In the genomic region with DNA sequence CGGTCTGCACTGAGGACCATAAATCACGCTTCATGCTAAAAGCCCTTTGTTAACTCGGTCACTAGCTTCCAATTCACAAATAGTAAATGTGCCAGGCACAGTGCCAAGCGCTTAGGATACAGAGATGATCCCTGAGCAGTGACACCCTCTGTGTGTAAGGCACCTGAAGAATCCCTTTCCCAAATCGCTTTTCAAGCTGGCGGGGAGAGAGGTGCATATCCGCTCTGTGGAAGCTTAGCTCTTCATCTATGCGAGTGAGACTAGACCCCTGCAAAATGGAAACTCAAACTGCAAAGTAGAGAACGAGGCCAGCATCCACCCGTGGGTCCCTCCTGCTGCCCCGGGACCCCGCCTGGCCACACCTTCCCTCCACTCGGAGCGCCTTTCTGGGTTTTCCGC, we compare ENCODE assay signal across 1 cellular context.
TF ChIP-seq lines count a peak whose summit lies in the region.

No MANE protein-coding gene starts in this region.

TF ChIP-seq in H1, 55 proteins besides CTCF, POLR2A, EP300 and RAD21:
- TF ChIP-seq HDAC2 (IDR thresholded peaks at IDR 0.05; ENCODE audit: borderline replicate concordance in 1 of 2, low read depth in 2 of 2, low read length in 2 of 2) (no peak), YY1 (IDR thresholded peaks at IDR 0.05; ENCODE audit: low read depth, low read length) (no peak), TAF1 (IDR thresholded peaks at IDR 0.05; ENCODE audit: low read depth, low read length) (no peak), RNF2 (IDR thresholded peaks at IDR 0.05; ENCODE audit: borderline replicate concordance, low read depth, low read length, missing control alignments, poor library complexity, severe bottlenecking) (no peak), RFX5 (IDR thresholded peaks at IDR 0.05; ENCODE audit: borderline replicate concordance, low read depth, low read length) (no peak)
- TF ChIP-seq, protein P1, sequence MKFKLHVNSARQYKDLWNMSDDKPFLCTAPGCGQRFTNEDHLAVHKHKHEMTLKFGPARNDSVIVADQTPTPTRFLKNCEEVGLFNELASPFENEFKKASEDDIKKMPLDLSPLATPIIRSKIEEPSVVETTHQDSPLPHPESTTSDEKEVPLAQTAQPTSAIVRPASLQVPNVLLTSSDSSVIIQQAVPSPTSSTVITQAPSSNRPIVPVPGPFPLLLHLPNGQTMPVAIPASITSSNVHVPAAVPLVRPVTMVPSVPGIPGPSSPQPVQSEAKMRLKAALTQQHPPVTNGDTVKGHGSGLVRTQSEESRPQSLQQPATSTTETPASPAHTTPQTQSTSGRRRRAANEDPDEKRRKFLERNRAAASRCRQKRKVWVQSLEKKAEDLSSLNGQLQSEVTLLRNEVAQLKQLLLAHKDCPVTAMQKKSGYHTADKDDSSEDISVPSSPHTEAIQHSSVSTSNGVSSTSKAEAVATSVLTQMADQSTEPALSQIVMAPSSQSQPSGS (IDR thresholded peaks at IDR 0.05; ENCODE audit: low read length) = no peak
TF ChIP-seq in H1: peak in this region for 0.
